ENCODE assay signal across 1 cellular context in genomic region chr19:16628183-16628983, GRCh38.
A peak's percentile ranks its signal among the peaks of the same experiment; 100 is the strongest.
TF ChIP-seq lines count a peak whose summit lies in the region.

Gene MED26 (minus strand): TSS chr19:16628204. CDS start chr19:16627943, 261 bp downstream.

TF ChIP-seq in HEK293, 187 proteins besides CTCF, POLR2A, EP300 and RAD21 (continued from another document and continues in another):
- TF ChIP-seq PRDM6 (tag by site-specific recombination; IDR thresholded peaks at IDR 0.05) (no peak), ZNF223 (tag by site-specific recombination; IDR thresholded peaks at IDR 0.05) (no peak), ZIC2 (tag by site-specific recombination; IDR thresholded peaks at IDR 0.05) (no peak), ZNF530 (tag by site-specific recombination; IDR thresholded peaks at IDR 0.05; ENCODE audit: low read depth) (no peak), ZNF776 (tag by site-specific recombination; IDR thresholded peaks at IDR 0.05; ENCODE audit: borderline replicate concordance) (no peak), ZNF510 (tag by site-specific recombination; IDR thresholded peaks at IDR 0.05; ENCODE audit: insufficient replicate concordance) (no peak), GLI2 (tag by site-specific recombination; IDR thresholded peaks at IDR 0.05; ENCODE audit: borderline replicate concordance, low read depth) (no peak), ZNF549 (tag by site-specific recombination; IDR thresholded peaks at IDR 0.05) (0 out of 2 replicates have a peak, but pooled peaks have one; percentile 10), ZBTB26 (tag by site-specific recombination; optimal IDR thresholded peaks at IDR 0.05) (peak; percentile 97), ZNF221 (tag by site-specific recombination; IDR thresholded peaks at IDR 0.05; ENCODE audit: borderline replicate concordance) (peak; percentile 22; the same call in 1 of the 2 replicates), ZNF18 (tag by site-specific recombination; IDR thresholded peaks at IDR 0.05) (peak; percentile 33; the same call in 1 of the 2 replicates), ZNF423 (tag by site-specific recombination; IDR thresholded peaks at IDR 0.05) (no peak), ZNF404 (tag by site-specific recombination; IDR thresholded peaks at IDR 0.05) (no peak), MEIS1 (CRISPR knock-in tag; IDR thresholded peaks at IDR 0.05; ENCODE audit: borderline replicate concordance) (no peak), ZNF10 (tag by site-specific recombination; IDR thresholded peaks at IDR 0.05) (peak; percentile 90; the same call in 1 of the 2 replicates), ZNF214 (tag by site-specific recombination; IDR thresholded peaks at IDR 0.05; ENCODE audit: borderline replicate concordance) (no peak), GLIS1 (tag by site-specific recombination; IDR thresholded peaks at IDR 0.05) (peak; percentile 47; the same call in 1 of the 2 replicates), ZNF114 (tag by site-specific recombination; IDR thresholded peaks at IDR 0.05) (no peak), ZNF664 (tag by site-specific recombination; IDR thresholded peaks at IDR 0.05) (no peak), REPIN1 (tag by site-specific recombination; IDR thresholded peaks at IDR 0.05; ENCODE audit: low read depth) (peak; percentile 49; the same call in 1 of the 2 replicates), ATF2 (tag by site-specific recombination; IDR thresholded peaks at IDR 0.05; ENCODE audit: low read depth) (no peak), HOXA7 (CRISPR knock-in tag; IDR thresholded peaks at IDR 0.05; ENCODE audit: borderline replicate concordance) (no peak), ZNF354C (tag by site-specific recombination; IDR thresholded peaks at IDR 0.05; ENCODE audit: borderline replicate concordance, low read depth) (no peak), BCL11B (tag by site-specific recombination; IDR thresholded peaks at IDR 0.05; ENCODE audit: low read depth) (peak; percentile 89), ZNF48 (tag by site-specific recombination; IDR thresholded peaks at IDR 0.05) (no peak), ZBTB10 (tag by site-specific recombination; IDR thresholded peaks at IDR 0.05) (peak; percentile 83), ZNF175 (tag by site-specific recombination; IDR thresholded peaks at IDR 0.05) (no peak), ZNF23 (tag by site-specific recombination; IDR thresholded peaks at IDR 0.05; ENCODE audit: borderline replicate concordance) (no peak), GLIS2 (tag by site-specific recombination; IDR thresholded peaks at IDR 0.05) (peak; percentile 73; the same call in 1 of the 2 replicates), ZNF211 (tag by site-specific recombination; IDR thresholded peaks at IDR 0.05; ENCODE audit: low read depth) (no peak), INSM2 (tag by site-specific recombination; IDR thresholded peaks at IDR 0.05) (peak; percentile 83; the same call in 1 of the 2 replicates), ZNF19 (tag by site-specific recombination; IDR thresholded peaks at IDR 0.05; ENCODE audit: low read depth) (no peak), ZNF561 (tag by site-specific recombination; IDR thresholded peaks at IDR 0.05; ENCODE audit: borderline replicate concordance) (peak; percentile 59), ZNF529 (tag by site-specific recombination; IDR thresholded peaks at IDR 0.05; ENCODE audit: insufficient replicate concordance) (no peak), ZSCAN18 (tag by site-specific recombination; IDR thresholded peaks at IDR 0.05) (0 out of 2 replicates have a peak, but pooled peaks have one; percentile 7), SP2 (tag by site-specific recombination; IDR thresholded peaks at IDR 0.05) (peak; percentile 84), PBX3 (CRISPR knock-in tag; IDR thresholded peaks at IDR 0.05) (peak; percentile 56; the same call in 1 of the 2 replicates), TCF7L2 (IDR thresholded peaks at IDR 0.05; ENCODE audit: borderline replicate concordance, low read depth, low read length) (no peak), ZNF837 (tag by site-specific recombination; IDR thresholded peaks at IDR 0.05) (0 out of 2 replicates have a peak, but pooled peaks have one; percentile 71), ZNF548 (tag by site-specific recombination; IDR thresholded peaks at IDR 0.05) (no peak), ZNF280C (tag by site-specific recombination; IDR thresholded peaks at IDR 0.05) (no peak), ZNF2 (tag by site-specific recombination; IDR thresholded peaks at IDR 0.05) (peak; percentile 90), ZNF398 (tag by site-specific recombination; IDR thresholded peaks at IDR 0.05) (no peak), ZNF623 (tag by site-specific recombination; IDR thresholded peaks at IDR 0.05) (peak; percentile 27; the same call in 1 of the 2 replicates)
